8 cellular contexts compared by ENCODE assay signal in the genomic region with DNA sequence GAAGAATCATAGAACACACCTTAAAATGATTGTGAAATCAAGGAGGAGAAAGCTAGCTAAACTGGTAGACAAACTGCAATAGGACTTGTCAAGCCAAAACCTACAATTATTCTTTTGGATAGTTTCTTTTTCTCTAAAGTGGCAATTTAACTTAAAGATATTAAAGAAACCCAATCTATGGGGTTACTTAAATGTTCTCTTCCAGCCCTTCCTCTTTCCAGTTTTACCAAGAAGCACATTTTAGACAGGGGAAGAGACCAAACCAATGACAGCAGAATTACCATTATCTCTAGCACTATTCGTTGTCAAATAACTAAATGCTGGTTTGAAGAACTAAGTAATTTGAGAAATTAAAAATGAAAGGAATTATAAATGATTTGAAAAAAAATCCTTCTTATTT. TPM values are rescaled to one million over a fixed set of nuclear protein-coding genes. Genes with fewer than 3 reads are reported as not detected.
DNase-seq lines count a peak whose midpoint lies in the region; ATAC-seq, FAIRE-seq and TF ChIP-seq lines count a peak whose summit lies in the region.

No MANE protein-coding gene starts in this region.

- peak overlapping the region; percentile 96 for H3K27ac Mint-ChIP-seq in activated T-cell treated with anti-CD3 and anti-CD28 coated beads, Interleukin-2, amount 50 U/mL, for 72 hours
- no peak overlapping the region for H3K27ac Mint-ChIP-seq in activated T-helper 2 cell treated with anti-CD3 and anti-CD28 coated beads, Interferon-gamma antibody, Interleukin-2, Interleukin-4, amounts not matched to agents 10 μg/mL and 5 μg/mL and 100 μg/mL, durations not matched to agents 14 hours and 24 hours and 36 hours

- peak overlapping the region; percentile 94 for H3K27ac ChIP-seq in left lung
- H3K27ac ChIP-seq in transverse colon = peak overlapping the region; percentile 88 to 96 (median 94)

- no peak for DNase-seq in activated T-cell treated with anti-CD3 and anti-CD28 coated beads, Interleukin-2, amount 50 U/mL, for 72 hours
- DNase-seq in activated T-cell treated with anti-CD3 and anti-CD28 coated beads for 4 hours = no peak
- no peak for DNase-seq in activated T-helper 2 cell treated with anti-CD3 and anti-CD28 coated beads, Interferon-gamma antibody, Interleukin-2, Interleukin-4, amounts not matched to agents 10 μg/mL and 5 μg/mL and 100 μg/mL, durations not matched to agents 14 hours and 24 hours and 36 hours (ENCODE audit: low spot score)
- no peak for DNase-seq in left lung
- no peak for DNase-seq in transverse colon
- DNase-seq in NCI-H2196 treated with DMSO at 0.1 percent for 48 hours (lab: John Stamatoyannopoulos, UW; ENCODE audit: unreplicated experiment) = no peak
- DNase-seq in frontal cortex (ENCODE audit: low spot score in 2 of 2) = no peak

- H3K4me1 Mint-ChIP-seq in activated T-cell treated with anti-CD3 and anti-CD28 coated beads, Interleukin-2, amount 50 U/mL, for 72 hours (ENCODE audit: low read depth) = peaks cover 53% of the 10 kb centered on the region
- peaks cover 42% of the 10 kb centered on the region for H3K4me1 Mint-ChIP-seq in activated T-helper 2 cell treated with anti-CD3 and anti-CD28 coated beads, Interferon-gamma antibody, Interleukin-2, Interleukin-4, amounts not matched to agents 10 μg/mL and 5 μg/mL and 100 μg/mL, durations not matched to agents 14 hours and 24 hours and 36 hours (ENCODE audit: low read depth)

- in situ Hi-C loops in transverse colon (cut with MboI; ENCODE audit: low pct_ligation_motif_present in 1 of 4, low pct_unique_long_range_greater_than_20kb in 1 of 4, low sequenced_read_pairs in 3 of 4) = no loop called here

- H3K36me3 ChIP-seq in left lung (no peaks in the 10 kb centered on the region), transverse colon (no peaks in the 10 kb centered on the region)

- peaks cover 5 to 44% of the 10 kb centered on the region in 2 donors for H3K4me1 ChIP-seq in left lung
- H3K4me1 ChIP-seq in transverse colon = peaks cover 7 to 22% (median 12%) of the 10 kb centered on the region in 4 donors

- TF ChIP-seq CTCF in left lung (IDR thresholded peaks at IDR 0.05) = no peak
- TF ChIP-seq CTCF in transverse colon (IDR thresholded peaks at IDR 0.05) = no peak

- peaks cover 5 to 17% of the 10 kb centered on the region in 2 donors for H3K36me3 Mint-ChIP-seq in activated T-cell treated with anti-CD3 and anti-CD28 coated beads, Interleukin-2, amount 50 U/mL, for 72 hours (ENCODE audit: insufficient read depth in 2 of 2)
- H3K36me3 Mint-ChIP-seq in activated T-helper 2 cell treated with anti-CD3 and anti-CD28 coated beads, Interferon-gamma antibody, Interleukin-2, Interleukin-4, amounts not matched to agents 10 μg/mL and 5 μg/mL and 100 μg/mL, durations not matched to agents 14 hours and 24 hours and 36 hours (ENCODE audit: low read depth) = peaks cover 25% of the 10 kb centered on the region

- FAIRE-seq in frontal cortex (lab: Jason Lieb, UNC) = no peak

- H3K27me3 Mint-ChIP-seq in activated T-cell treated with anti-CD3 and anti-CD28 coated beads, Interleukin-2, amount 50 U/mL, for 72 hours (ENCODE audit: low read depth) = no peaks in the 10 kb centered on the region
- no peaks in the 10 kb centered on the region for H3K27me3 Mint-ChIP-seq in activated T-helper 2 cell treated with anti-CD3 and anti-CD28 coated beads, Interferon-gamma antibody, Interleukin-2, Interleukin-4, amounts not matched to agents 10 μg/mL and 5 μg/mL and 100 μg/mL, durations not matched to agents 14 hours and 24 hours and 36 hours (ENCODE audit: low read depth)

- H3K4me3 ChIP-seq in left lung (peak overlapping the region; percentile 58 to 70), transverse colon (peak overlapping the region in 3 of 4 donors; percentile 50 to 61 (median 56))

- peak overlapping the region; percentile 95 to 99 for H3K4me3 Mint-ChIP-seq in activated T-cell treated with anti-CD3 and anti-CD28 coated beads, Interleukin-2, amount 50 U/mL, for 72 hours
- H3K4me3 Mint-ChIP-seq in activated T-helper 2 cell treated with anti-CD3 and anti-CD28 coated beads, Interferon-gamma antibody, Interleukin-2, Interleukin-4, amounts not matched to agents 10 μg/mL and 5 μg/mL and 100 μg/mL, durations not matched to agents 14 hours and 24 hours and 36 hours (ENCODE audit: low read depth) = peak overlapping the region; percentile 88

- TF ChIP-seq EP300 in transverse colon (IDR thresholded peaks at IDR 0.05; ENCODE audit: low read depth) = no peak

- intact Hi-C loops in activated T-helper 2 cell treated with anti-CD3 and anti-CD28 coated beads, Interferon-gamma antibody, Interleukin-2, Interleukin-4, amounts not matched to agents 10 μg/mL and 5 μg/mL and 100 μg/mL, durations not matched to agents 14 hours and 24 hours and 36 hours (cut with micrococcal nuclease) = loop anchor here (5.0 kb wide), 1 partner anchor 42 kb away; no protein-coding TSS in a partner anchor
- intact Hi-C loops in left lung (cut with DNase I) (no loop called here), transverse colon (cut with DNase I; ENCODE audit: low total_unique reads) (no loop called here)

- no peak for ATAC-seq in activated T-cell treated with anti-CD3 and anti-CD28 coated beads, Interleukin-2, amount 50 U/mL, for 72 hours (replicated peaks in 1 of 2)
- ATAC-seq in left lung = no peak
- no peak for ATAC-seq in HG02938 (IDR thresholded peaks at IDR 0.05; ENCODE audit: unreplicated experiment)

- H3K9me3 ChIP-seq in left lung = no peaks in the 10 kb centered on the region
- H3K9me3 ChIP-seq in transverse colon = no peaks in the 10 kb centered on the region

- WGBS in transverse colon (ENCODE audit: low coverage in 1 of 2), 2 donors = 0 to 7% methylated on average over 1 of the region's 1 CpG

- H3K27me3 ChIP-seq in left lung (no peaks in the 10 kb centered on the region), transverse colon (no peaks in the 10 kb centered on the region)

- no peaks in the 10 kb centered on the region for H3K9me3 Mint-ChIP-seq in activated T-cell treated with anti-CD3 and anti-CD28 coated beads, Interleukin-2, amount 50 U/mL, for 72 hours
- no peaks in the 10 kb centered on the region for H3K9me3 Mint-ChIP-seq in activated T-helper 2 cell treated with anti-CD3 and anti-CD28 coated beads, Interferon-gamma antibody, Interleukin-2, Interleukin-4, amounts not matched to agents 10 μg/mL and 5 μg/mL and 100 μg/mL, durations not matched to agents 14 hours and 24 hours and 36 hours

- TF ChIP-seq POLR2A in transverse colon (IDR thresholded peaks at IDR 0.05) = no peak

RNA-seq across cellular contexts. Expression of a gene that starts 0.7 kb away (rescaled TPM):
- total RNA-seq in activated T-cell treated with anti-CD3 and anti-CD28 coated beads, Interleukin-2, amount 50 U/mL, for 72 hours = 10 to 100 TPM; 38.8 to 40.2 TPM
- total RNA-seq in activated T-helper 2 cell treated with anti-CD3 and anti-CD28 coated beads, Interferon-gamma antibody, Interleukin-2, Interleukin-4, amounts not matched to agents 10 μg/mL and 5 μg/mL and 100 μg/mL, durations not matched to agents 14 hours and 24 hours and 36 hours = 29.1 and 33.6 TPM in 2 replicates
- total RNA-seq in left lung (10 to 100 TPM; 26.0 to 33.9 TPM), transverse colon (10 to 100 TPM in 3 of 4 donors, under 1 TPM in 1; 0.80 to 29.9 (median 12.3) TPM), frontal cortex (26.1 TPM)
